Comparison of ENCODE assay signal across 10 cellular contexts in the genomic region with DNA sequence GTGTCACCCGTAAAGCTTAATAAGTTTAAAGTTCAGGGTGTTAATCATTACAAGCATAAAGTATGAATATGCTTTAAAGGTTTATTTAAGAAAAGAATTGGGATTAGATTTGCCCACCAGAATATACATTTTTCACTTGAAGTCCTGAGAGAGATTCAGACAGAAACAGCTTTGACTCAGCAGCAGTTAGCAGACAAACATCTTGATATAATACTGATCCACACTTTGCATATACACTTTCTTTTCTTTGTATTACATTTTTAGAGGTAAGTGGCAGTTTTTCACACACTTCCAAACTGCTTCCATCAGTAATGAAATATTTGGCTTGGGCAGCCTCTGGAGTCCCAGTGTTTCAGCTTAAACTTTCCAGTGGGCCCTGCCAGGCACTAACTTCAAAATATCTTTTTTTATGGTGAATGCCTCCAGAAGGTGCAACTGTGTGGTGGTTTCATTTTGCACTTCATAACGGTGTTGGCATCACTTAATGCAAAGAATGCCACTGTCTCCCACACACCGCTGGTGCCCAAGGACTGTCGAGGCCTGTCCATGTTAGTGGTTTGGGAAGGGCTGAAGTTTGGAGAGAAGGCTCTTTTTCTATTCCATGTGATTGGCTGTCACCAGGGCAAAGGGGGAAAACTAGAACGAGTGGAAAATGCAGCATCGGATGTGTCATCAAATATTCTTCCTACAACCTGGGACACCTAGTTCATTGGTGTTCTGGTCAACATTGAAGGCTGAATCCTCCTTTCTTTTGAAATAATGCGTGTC. TPM values are rescaled to one million over a fixed set of nuclear protein-coding genes. Genes with fewer than 3 reads are reported as not detected.
DNase-seq lines count a peak whose midpoint lies in the region; ATAC-seq and TF ChIP-seq lines count a peak whose summit lies in the region.
"Had no signal": no experiment of that assay in that cellular context is flagged by ENCODE, and none has a peak within 500 bp of the region (broad histone marks: within the 10 kb centered on the region; RNA-seq: fewer than 3 reads in every experiment).

No MANE protein-coding gene starts in this region.

- CTCF ChIA-PET in activated CD8-positive, alpha-beta T cell treated with anti-CD3 and anti-CD28 coated beads for 36 hours (lab: Charles Lee) = interaction anchor here (0.8 to 2.8 kb wide), 8 partner anchors 8 to 1022 kb away, joined by 3 to 11 read pairs (median 5); partner anchors contain the start of gene PIK3R1
- CTCF ChIA-PET in activated CD8-positive, alpha-beta T cell treated with anti-CD3 and anti-CD28 coated beads, Interleukin-2, amount 10 ng/mL, durations not matched to agents 7 days and 5 days (lab: Charles Lee) = interaction anchor here (1.4 to 6.3 kb wide), 8 partner anchors 8 to 52 kb away, joined by 4 to 45 read pairs (median 8); no protein-coding TSS in a partner anchor

- intact Hi-C loops in activated CD8-positive, alpha-beta T cell treated with anti-CD3 and anti-CD28 coated beads for 36 hours (cut with micrococcal nuclease) = loop anchor here (5.0 kb wide), 1 partner anchor 51 kb away; the partner anchor contains the start of gene PIK3R1

- no peaks in the 10 kb centered on the region for H3K27me3 Mint-ChIP-seq in activated CD8-positive, alpha-beta T cell treated with anti-CD3 and anti-CD28 coated beads for 36 hours
- no peaks in the 10 kb centered on the region for H3K27me3 Mint-ChIP-seq in activated CD8-positive, alpha-beta T cell treated with anti-CD3 and anti-CD28 coated beads, Interleukin-2, amount 10 ng/mL, durations not matched to agents 7 days and 5 days (ENCODE audit: low read depth)
- H3K27me3 Mint-ChIP-seq in immature natural killer cell (ENCODE audit: low read depth in 3 of 3) = peaks cover 0 to 7% (median 6%) of the 10 kb centered on the region in 3 donors

- no peak overlapping the region for H3K4me3 Mint-ChIP-seq in activated CD8-positive, alpha-beta T cell treated with anti-CD3 and anti-CD28 coated beads for 36 hours
- no peak overlapping the region for H3K4me3 Mint-ChIP-seq in activated CD8-positive, alpha-beta T cell treated with anti-CD3 and anti-CD28 coated beads, Interleukin-2, amount 10 ng/mL, durations not matched to agents 7 days and 5 days
- H3K4me3 Mint-ChIP-seq in immature natural killer cell = peak overlapping the region; percentile 34 to 74 (median 60)
- H3K4me3 Mint-ChIP-seq: neural crest cell had no signal

- peaks cover 4% of the 10 kb centered on the region for H3K36me3 Mint-ChIP-seq in activated CD8-positive, alpha-beta T cell treated with anti-CD3 and anti-CD28 coated beads for 36 hours (ENCODE audit: low read depth)
- peaks cover 15% of the 10 kb centered on the region for H3K36me3 Mint-ChIP-seq in activated CD8-positive, alpha-beta T cell treated with anti-CD3 and anti-CD28 coated beads, Interleukin-2, amount 10 ng/mL, durations not matched to agents 7 days and 5 days (ENCODE audit: low read depth)
- no peaks in the 10 kb centered on the region for H3K36me3 Mint-ChIP-seq in immature natural killer cell

- peaks cover 88% of the 10 kb centered on the region for H3K4me1 Mint-ChIP-seq in activated CD8-positive, alpha-beta T cell treated with anti-CD3 and anti-CD28 coated beads for 36 hours (ENCODE audit: low read depth)
- H3K4me1 Mint-ChIP-seq in activated CD8-positive, alpha-beta T cell treated with anti-CD3 and anti-CD28 coated beads, Interleukin-2, amount 10 ng/mL, durations not matched to agents 7 days and 5 days (ENCODE audit: low read depth) = peaks cover 72% of the 10 kb centered on the region
- peaks cover 81 to 100% of the 10 kb centered on the region in 2 donors for H3K4me1 Mint-ChIP-seq in immature natural killer cell

- TF ChIP-seq CTCF in activated CD8-positive, alpha-beta T cell treated with anti-CD3 and anti-CD28 coated beads for 36 hours (IDR thresholded peaks at IDR 0.05) = no peak

- POLR2A ChIA-PET in activated CD8-positive, alpha-beta T cell treated with anti-CD3 and anti-CD28 coated beads for 36 hours (lab: Charles Lee) = interaction anchor here (1.5 to 1.7 kb wide), 2 partner anchors 19 to 46 kb away, joined by 3 to 5 read pairs; no protein-coding TSS in a partner anchor
- POLR2A ChIA-PET in activated CD8-positive, alpha-beta T cell treated with anti-CD3 and anti-CD28 coated beads, Interleukin-2, amount 10 ng/mL, durations not matched to agents 7 days and 5 days (lab: Charles Lee) = interaction anchor here (0.6 kb wide), 1 partner anchor 53 kb away, joined by 3 read pairs; no protein-coding TSS in a partner anchor

- ATAC-seq in activated CD8-positive, alpha-beta T cell treated with anti-CD3 and anti-CD28 coated beads for 36 hours = no peak
- no peak for ATAC-seq in activated CD8-positive, alpha-beta T cell treated with anti-CD3 and anti-CD28 coated beads, Interleukin-2, amount 10 ng/mL, durations not matched to agents 7 days and 5 days
- ATAC-seq in GM19463 (IDR thresholded peaks at IDR 0.05; ENCODE audit: unreplicated experiment) = no peak

- H3K4me1 ChIP-seq in stomach smooth muscle (ENCODE audit: control insufficient read depth, insufficient read depth, low read length) = peaks cover 54% of the 10 kb centered on the region

- H3K4me3 ChIP-seq in Jurkat, Clone E6-1 (ENCODE audit: low read length) = 0 out of 2 replicates have a peak overlapping the region, but pooled peaks have one; percentile 5
- H3K4me3 ChIP-seq in stomach smooth muscle (ENCODE audit: low read length in 2 of 2) = peak overlapping the region; percentile 44 to 47

- no peaks in the 10 kb centered on the region for H3K27me3 ChIP-seq in stomach smooth muscle (ENCODE audit: control insufficient read depth in 1 of 2, insufficient read depth in 2 of 2, low read length in 2 of 2)

- H3K9ac ChIP-seq in stomach smooth muscle (ENCODE audit: low read length in 2 of 2) = no peak overlapping the region

- no peak for DNase-seq in activated CD8-positive, alpha-beta T cell treated with anti-CD3 and anti-CD28 coated beads for 36 hours
- DNase-seq in activated CD8-positive, alpha-beta T cell treated with anti-CD3 and anti-CD28 coated beads, Interleukin-2, amount 10 ng/mL, durations not matched to agents 7 days and 5 days = no peak
- DNase-seq in Jurkat, Clone E6-1 (ENCODE audit: low read depth, low spot score) = no peak
- no peak for DNase-seq in immature natural killer cell
- no peak for DNase-seq in iPS-NIHi7 (ENCODE audit: extremely low spot score)
- no peak for DNase-seq in NCI-H2029 (lab: John Stamatoyannopoulos, UW)
- DNase-seq: NCI-H1417 had no signal

- no peaks in the 10 kb centered on the region for H3K36me3 ChIP-seq in stomach smooth muscle (ENCODE audit: control insufficient read depth in 2 of 2, insufficient read depth in 2 of 2, low read length in 2 of 2)

- H3K9me3 Mint-ChIP-seq in activated CD8-positive, alpha-beta T cell treated with anti-CD3 and anti-CD28 coated beads for 36 hours = no peaks in the 10 kb centered on the region
- no peaks in the 10 kb centered on the region for H3K9me3 Mint-ChIP-seq in activated CD8-positive, alpha-beta T cell treated with anti-CD3 and anti-CD28 coated beads, Interleukin-2, amount 10 ng/mL, durations not matched to agents 7 days and 5 days (ENCODE audit: insufficient read depth)
- no peaks in the 10 kb centered on the region for H3K9me3 Mint-ChIP-seq in immature natural killer cell
- H3K9me3 Mint-ChIP-seq: neural crest cell had no signal

- H3K27ac ChIP-seq in stomach smooth muscle (ENCODE audit: low read length) = peak overlapping the region; percentile 62

- H3K27ac Mint-ChIP-seq in activated CD8-positive, alpha-beta T cell treated with anti-CD3 and anti-CD28 coated beads for 36 hours = peak overlapping the region; percentile 18
- H3K27ac Mint-ChIP-seq in activated CD8-positive, alpha-beta T cell treated with anti-CD3 and anti-CD28 coated beads, Interleukin-2, amount 10 ng/mL, durations not matched to agents 7 days and 5 days = no peak overlapping the region
- H3K27ac Mint-ChIP-seq in immature natural killer cell = peak overlapping the region; percentile 75 to 95 (median 90)

- no peaks in the 10 kb centered on the region for H3K9me3 ChIP-seq in stomach smooth muscle (ENCODE audit: control insufficient read depth in 2 of 2, low read length in 2 of 2)

RNA-seq across cellular contexts. Expression of gene PIK3R1, which starts 53.0 kb away (rescaled TPM):
- 10 to 100 TPM; 55.4 to 57.6 TPM for total RNA-seq in activated CD8-positive, alpha-beta T cell treated with anti-CD3 and anti-CD28 coated beads for 36 hours
- 10 to 100 TPM; 61.1 to 65.0 TPM for total RNA-seq in activated CD8-positive, alpha-beta T cell treated with anti-CD3 and anti-CD28 coated beads, Interleukin-2, amount 10 ng/mL, durations not matched to agents 7 days and 5 days
- polyA plus RNA-seq in Jurkat, Clone E6-1 (2012; ENCODE audit: insufficient read depth, insufficient read length) = 16.1 TPM
- polyA plus RNA-seq in immature natural killer cell = 10 to 100 TPM; 62.7 to 80.0 (median 66.8) TPM

Comparison
In these comparisons a context has a peak if more than half of its experiments do, and no peak if none do; other contexts are left out.
1. H3K4me3 Mint-ChIP-seq: peak in immature natural killer cell (5 of 5); none in activated CD8-positive, alpha-beta T cell treated with anti-CD3 and anti-CD28 coated beads for 36 hours (single experiment) and activated CD8-positive, alpha-beta T cell treated with anti-CD3 and anti-CD28 coated beads, Interleukin-2, amount 10 ng/mL, durations not matched to agents 7 days and 5 days (single experiment).